ENCODE assay signal across 10 cellular contexts in the genomic region with DNA sequence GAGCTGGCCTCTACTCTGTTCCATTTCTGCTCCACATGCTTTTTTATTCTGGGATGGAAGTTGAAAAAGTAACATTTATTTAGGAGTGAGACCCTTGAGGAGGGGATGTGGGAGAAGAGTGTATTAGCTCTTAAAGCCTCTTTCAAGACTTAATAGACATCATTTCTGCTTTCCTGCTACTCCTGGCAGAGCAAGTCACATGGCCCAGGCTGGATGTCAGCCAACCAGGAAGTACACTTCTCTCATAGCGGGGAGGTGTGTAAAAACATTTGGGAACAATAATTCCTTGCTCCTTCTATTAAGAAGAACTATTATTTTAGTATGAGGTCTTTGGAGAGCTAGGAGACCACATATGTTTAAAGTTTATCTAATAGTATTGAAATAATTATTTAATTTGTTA. TPM values are rescaled to one million over a fixed set of nuclear protein-coding genes. Genes with fewer than 3 reads are reported as not detected.
DNase-seq lines count a peak whose midpoint lies in the region; ATAC-seq and TF ChIP-seq lines count a peak whose summit lies in the region.
"Had no signal": no experiment of that assay in that cellular context is flagged by ENCODE, and none has a peak within 500 bp of the region (broad histone marks: within the 10 kb centered on the region; RNA-seq: fewer than 3 reads in every experiment).

No MANE protein-coding gene starts in this region.

- peak; percentile 66 for DNase-seq in Right ventricle myocardium inferior (ENCODE audit: missing footprints)
- DNase-seq in cardiac septum (ENCODE audit: low spot score) = no peak
- peak; percentile 70 for DNase-seq in left ventricle myocardium superior
- peak; percentile 68 for DNase-seq in upper lobe of right lung
- DNase-seq in coronary artery (ENCODE audit: low spot score) = no peak
- no peak for DNase-seq in stimulated activated CD4-positive, alpha-beta T cell treated with anti-CD3 and anti-CD28 coated beads, Interleukin-4, amount 100 ng/mL, for 1 hour
- no peak for DNase-seq in NCI-H128 (lab: John Stamatoyannopoulos, UW; ENCODE audit: unreplicated experiment)
- DNase-seq: CD4-positive, CD25-positive, alpha-beta regulatory T cell had no signal

- H3K4me1 ChIP-seq in OCI-LY3 (ENCODE audit: low read length) (peaks cover 9% of the 10 kb centered on the region; the same call in 1 of the 2 replicates), upper lobe of right lung (no peaks in the 10 kb centered on the region)
- H3K4me1 ChIP-seq: Peyer's patch had no signal

- H3K36me3 ChIP-seq in OCI-LY3 (replicated peaks; ENCODE audit: low read depth, low read length) (no peaks in the 10 kb centered on the region), upper lobe of right lung (no peaks in the 10 kb centered on the region)
- H3K36me3 ChIP-seq: Peyer's patch had no signal

- H3K9me3 ChIP-seq in OCI-LY3 (ENCODE audit: insufficient read depth, low read length) = no peaks in the 10 kb centered on the region
- no peaks in the 10 kb centered on the region for H3K9me3 ChIP-seq in upper lobe of right lung
- H3K9me3 ChIP-seq: Peyer's patch had no signal

- TF ChIP-seq CTCF in OCI-LY3 (IDR thresholded peaks at IDR 0.05; ENCODE audit: low read depth, low read length) (no peak), upper lobe of right lung (IDR thresholded peaks at IDR 0.05) (no peak), coronary artery (IDR thresholded peaks at IDR 0.05) (no peak)

- no peak overlapping the region for H3K9ac ChIP-seq in OCI-LY3 (ENCODE audit: low read length)

- peak overlapping the region; percentile 9; the same call in 1 of the 2 replicates for H3K4me2 ChIP-seq in OCI-LY3 (ENCODE audit: low read length)

- no peaks in the 10 kb centered on the region for H4K20me1 ChIP-seq in OCI-LY3 (ENCODE audit: insufficient read depth, low read length)

- intact Hi-C loops in Right ventricle myocardium inferior (cut with DNase I) = no loop called here
- intact Hi-C loops in cardiac septum (cut with DNase I) = no loop called here
- intact Hi-C loops in left ventricle myocardium superior (cut with micrococcal nuclease) = no loop called here
- intact Hi-C loops in upper lobe of right lung (cut with DNase I) = no loop called here

- H3K27me3 ChIP-seq in OCI-LY3 (ENCODE audit: low read depth, low read length) (no peaks in the 10 kb centered on the region), upper lobe of right lung (no peaks in the 10 kb centered on the region)
- H3K27me3 ChIP-seq: Peyer's patch had no signal

- no peak overlapping the region for H3K4me3 ChIP-seq in OCI-LY3 (ENCODE audit: low read length)
- no peak overlapping the region for H3K4me3 ChIP-seq in upper lobe of right lung
- H3K4me3 ChIP-seq in coronary artery = no peak overlapping the region
- H3K4me3 ChIP-seq: Peyer's patch had no signal

- H2AFZ ChIP-seq in OCI-LY3 (ENCODE audit: low read depth, low read length) = peak overlapping the region; percentile 34; the same call in 1 of the 2 replicates

- H3K27ac ChIP-seq in OCI-LY3 (ENCODE audit: low read length) (no peak overlapping the region), upper lobe of right lung (no peak overlapping the region), coronary artery (no peak overlapping the region)
- H3K27ac ChIP-seq: Peyer's patch had no signal

- ATAC-seq in Right ventricle myocardium inferior (no peak), left ventricle myocardium superior (no peak), upper lobe of right lung (peak; percentile 41)

- no peaks in the 10 kb centered on the region for H3K79me2 ChIP-seq in OCI-LY3 (ENCODE audit: low read length)

RNA-seq across cellular contexts. Expression of a gene that starts 40.6 kb away (rescaled TPM):
- total RNA-seq in Right ventricle myocardium inferior (3.1 TPM), cardiac septum (0.22 TPM), left ventricle myocardium superior (4.4 TPM), upper lobe of right lung (not detected)
- total RNA-seq: CD4-positive, CD25-positive, alpha-beta regulatory T cell had no signal

Comparison
In these comparisons a context has a peak if more than half of its experiments do, and no peak if none do; other contexts are left out.
1. DNase-seq: peak in Right ventricle myocardium inferior (single experiment), left ventricle myocardium superior (single experiment) and upper lobe of right lung (single experiment); none in cardiac septum (single experiment), coronary artery (single experiment), stimulated activated CD4-positive, alpha-beta T cell treated with anti-CD3 and anti-CD28 coated beads, Interleukin-4, amount 100 ng/mL, for 1 hour (single experiment) and NCI-H128 (single experiment).